8 cellular contexts compared by ENCODE assay signal in genomic region chr6:153131037-153131981, GRCh38. TPM values are rescaled to one million over a fixed set of nuclear protein-coding genes. Genes with fewer than 3 reads are reported as not detected.
A peak's percentile ranks its signal among the peaks of the same experiment; 100 is the strongest.
DNase-seq lines count a peak whose midpoint lies in the region; ATAC-seq and TF ChIP-seq lines count a peak whose summit lies in the region.

RGS17 (minus strand) TSS chr6:153131282; CDS start chr6:153044018, 87,264 bp downstream.

- peaks cover 14% of the 10 kb centered on the region for H3K4me1 Mint-ChIP-seq in osteocyte (ENCODE audit: unreplicated experiment)

- no peaks in the 10 kb centered on the region for H3K36me3 Mint-ChIP-seq in osteocyte (ENCODE audit: unreplicated experiment)

- peak within 1 kb of the TSS; percentile 62 for H3K27ac Mint-ChIP-seq in osteocyte (ENCODE audit: unreplicated experiment)

- H3K27me3 Mint-ChIP-seq in osteocyte (ENCODE audit: unreplicated experiment) = peaks cover 5% of the 10 kb centered on the region

- peaks cover 5% of the 10 kb centered on the region for H3K9me3 Mint-ChIP-seq in osteocyte (ENCODE audit: unreplicated experiment)

- H3K4me1 ChIP-seq in adipocyte (ENCODE audit: control insufficient read depth, insufficient read depth, low read length) = peaks cover 15% of the 10 kb centered on the region
- H3K4me1 ChIP-seq in heart left ventricle = peaks cover 0 to 23% (median 12%) of the 10 kb centered on the region in 12 donors

- ATAC-seq in GM18873 (IDR thresholded peaks at IDR 0.05; ENCODE audit: low FRiP score, unreplicated experiment) (peak; percentile 46), HG03103 (IDR thresholded peaks at IDR 0.05; ENCODE audit: low read depth, unreplicated experiment) (peak; percentile 44), heart left ventricle (peak in 3 of 4 donors; percentile 72 to 89 (median 83))

- no peaks in the 10 kb centered on the region for H3K36me3 ChIP-seq in adipocyte (ENCODE audit: control insufficient read depth, insufficient read depth, low read length, severe bottlenecking)
- H3K36me3 ChIP-seq in heart left ventricle = no peaks in the 10 kb centered on the region

- DNase-seq in AG09309 (ENCODE audit: low read depth) = peak; percentile 23
- peak; percentile 90 for DNase-seq in NCI-H748 (lab: John Stamatoyannopoulos, UW; ENCODE audit: unreplicated experiment)
- peak; percentile 87 for DNase-seq in adipocyte (ENCODE audit: low read depth)
- DNase-seq in heart left ventricle = peak; percentile 50 to 77 (median 60)
- DNase-seq in osteocyte (ENCODE audit: extremely low spot score, unreplicated experiment) = peak; percentile 91
- no peak for DNase-seq in GOT3 (lab: John Stamatoyannopoulos, UW)

- no peaks in the 10 kb centered on the region for H3K27me3 ChIP-seq in adipocyte (replicated peaks; ENCODE audit: control insufficient read depth, insufficient read depth, low read length)
- H3K27me3 ChIP-seq in heart left ventricle = peaks cover 3 to 45% (median 19%) of the 10 kb centered on the region in 9 donors

- peak within 1 kb of the TSS; percentile 81 for H3K9ac ChIP-seq in adipocyte (ENCODE audit: low read length)

- H3K4me3 ChIP-seq in AG09309 (ENCODE audit: control insufficient read depth, low read depth, low read length) (peak within 1 kb of the TSS; percentile 93), adipocyte (ENCODE audit: low read length) (peak within 1 kb of the TSS; percentile 92), heart left ventricle (peak within 1 kb of the TSS; percentile 51 to 80 (median 60))

- 2 to 10% (median 3%) methylated on average over 18 to 89 of the region's 89 CpGs for WGBS in heart left ventricle, 4 donors

- H3K9me3 ChIP-seq in adipocyte (ENCODE audit: control insufficient read depth, low read length) (no peaks in the 10 kb centered on the region), heart left ventricle (no peaks in the 10 kb centered on the region)

- no peak for TF ChIP-seq CTCF in AG09309 (IDR thresholded peaks at IDR 0.05; ENCODE audit: control insufficient read depth, insufficient read depth, low read depth, low read length, missing control alignments)
- no peak for TF ChIP-seq CTCF in heart left ventricle (IDR thresholded peaks at IDR 0.05)
- no peak for TF ChIP-seq CTCF in osteocyte (IDR thresholded peaks at IDR 0.05)

- intact Hi-C loops in heart left ventricle (cut with DNase I) = no loop called here

- TF ChIP-seq POLR2A in heart left ventricle (IDR thresholded peaks at IDR 0.05) = no peak

- H3K27ac ChIP-seq in heart left ventricle = peak within 1 kb of the TSS in 8 of 12 donors; percentile 50 to 76 (median 68)

- peak within 1 kb of the TSS; percentile 88 for H3K4me3 Mint-ChIP-seq in osteocyte (ENCODE audit: unreplicated experiment)

RNA-seq across cellular contexts. Expression of gene RGS17, which starts in this region (rescaled TPM):
- total RNA-seq in heart left ventricle = under 1 TPM in 8 of 9 donors, not detected in 1; 0.02 to 0.53 (median 0.19) TPM
- polyA plus RNA-seq in heart left ventricle = under 1 TPM; under 0.01 to 0.30 TPM
- total RNA-seq in osteocyte = 2.9 and 3.1 TPM in 2 replicates

Comparison
In these comparisons a context has a peak if more than half of its experiments do, and no peak if none do; other contexts are left out.
1. Peak in DNase-seq, ATAC-seq, H3K4me3 ChIP-seq and H3K27ac ChIP-seq in heart left ventricle; RNA of the gene not detected or under 1 TPM.